8 cellular contexts compared by ENCODE assay signal in the genomic region with DNA sequence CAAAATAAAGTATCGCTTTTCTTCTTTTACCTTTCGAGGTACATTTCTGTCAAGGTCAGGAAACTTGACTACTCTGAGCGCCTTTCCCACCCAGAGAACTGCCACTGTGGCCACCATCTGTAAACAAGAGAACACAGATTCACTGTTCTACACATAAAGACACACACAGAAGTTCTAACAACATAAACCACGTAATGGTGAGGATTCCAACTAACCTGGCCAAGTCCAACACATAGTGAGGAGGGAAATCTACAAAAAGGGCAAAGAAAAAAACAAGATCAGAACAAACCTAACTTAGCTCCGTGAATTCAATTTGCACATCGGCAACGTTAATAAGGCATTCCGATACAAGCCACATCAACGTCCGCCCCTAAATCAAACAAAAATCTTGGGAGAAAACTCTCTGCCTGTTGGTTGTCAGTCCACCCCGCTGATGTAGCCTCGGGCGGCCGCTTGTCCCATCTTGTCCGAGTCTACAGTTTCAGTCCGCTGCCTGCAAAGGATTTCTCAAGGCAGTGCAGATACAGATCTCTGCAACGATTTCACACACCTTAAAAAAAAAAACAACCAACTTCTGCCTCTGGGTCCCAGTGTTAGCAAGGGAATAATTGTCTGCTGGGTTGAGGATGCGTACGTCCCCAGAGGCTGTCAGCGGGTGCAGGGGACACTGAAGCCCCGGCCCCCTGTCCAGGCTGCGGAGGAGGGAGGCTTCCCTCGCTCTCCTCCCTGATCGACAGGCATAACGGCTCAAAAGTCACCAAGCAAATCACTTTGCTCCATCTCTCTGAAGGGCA. TPM values are rescaled to one million over a fixed set of nuclear protein-coding genes. Genes with fewer than 3 reads are reported as not detected.
DNase-seq lines count a peak whose midpoint lies in the region; ATAC-seq and TF ChIP-seq lines count a peak whose summit lies in the region.

No MANE protein-coding gene starts in this region.

- peaks cover 13% of the 10 kb centered on the region for H3K79me2 ChIP-seq in neural progenitor cell (ENCODE audit: low read depth)

- H3K9me3 ChIP-seq in neural progenitor cell (ENCODE audit: low read depth): no peaks in the 10 kb centered on the region

- peak overlapping the region; percentile 82 for H3K4me3 Mint-ChIP-seq in activated naive CD4-positive, alpha-beta T cell treated with anti-CD3 and anti-CD28 coated beads for 36 hours
- peak overlapping the region; percentile 93 for H3K4me3 Mint-ChIP-seq in neural progenitor cell

- peak overlapping the region; percentile 89 for H3K4me2 ChIP-seq in neural progenitor cell

- H3K9ac ChIP-seq in neural progenitor cell: no peak overlapping the region

- peak overlapping the region; percentile 74 for H3K27ac Mint-ChIP-seq in activated naive CD4-positive, alpha-beta T cell treated with anti-CD3 and anti-CD28 coated beads for 36 hours
- H3K27ac Mint-ChIP-seq in neural progenitor cell: peak overlapping the region; percentile 93

- ATAC-seq in HG02610 (IDR thresholded peaks at IDR 0.05; ENCODE audit: unreplicated experiment): peak; percentile 14

- peaks cover 14% of the 10 kb centered on the region for H3K36me3 Mint-ChIP-seq in activated naive CD4-positive, alpha-beta T cell treated with anti-CD3 and anti-CD28 coated beads for 36 hours (ENCODE audit: low read depth)
- H3K36me3 Mint-ChIP-seq in neural progenitor cell: peaks cover 9% of the 10 kb centered on the region

- intact Hi-C loops in activated naive CD4-positive, alpha-beta T cell treated with anti-CD3 and anti-CD28 coated beads for 36 hours (cut with micrococcal nuclease): loop anchor here (1.0 to 5.0 kb wide), 8 partner anchors 24 to 632 kb away; partner anchors contain the start of gene GADD45A

- no peak for TF ChIP-seq CTCF in NB4 (IDR thresholded peaks at IDR 0.05; ENCODE audit: low read depth, low read length)
- TF ChIP-seq CTCF in neural progenitor cell (IDR thresholded peaks at IDR 0.05): no peak

- peaks cover 10% of the 10 kb centered on the region for H3K27me3 ChIP-seq in neural progenitor cell

- CTCF ChIA-PET in activated naive CD4-positive, alpha-beta T cell treated with anti-CD3 and anti-CD28 coated beads for 36 hours (lab: Charles Lee): interaction anchor here (0.6 to 0.9 kb wide), 2 partner anchors 52 to 96 kb away, joined by 3 to 8 read pairs; no protein-coding TSS in a partner anchor

- peak overlapping the region; percentile 78 for H3K4me3 ChIP-seq in NB4 (ENCODE audit: low read depth, low read length)
- H3K4me3 ChIP-seq in neural progenitor cell: peak overlapping the region; percentile 86

- H3K9me3 Mint-ChIP-seq in activated naive CD4-positive, alpha-beta T cell treated with anti-CD3 and anti-CD28 coated beads for 36 hours: no peaks in the 10 kb centered on the region
- H3K9me3 Mint-ChIP-seq in neural progenitor cell: no peaks in the 10 kb centered on the region

- H3K4me1 Mint-ChIP-seq in activated naive CD4-positive, alpha-beta T cell treated with anti-CD3 and anti-CD28 coated beads for 36 hours (ENCODE audit: low read depth): peaks cover 21% of the 10 kb centered on the region
- H3K4me1 Mint-ChIP-seq in neural progenitor cell: peaks cover 27% of the 10 kb centered on the region

- H3K27me3 Mint-ChIP-seq in activated naive CD4-positive, alpha-beta T cell treated with anti-CD3 and anti-CD28 coated beads for 36 hours (ENCODE audit: low read depth): no peaks in the 10 kb centered on the region
- H3K27me3 Mint-ChIP-seq in neural progenitor cell (ENCODE audit: insufficient read depth, low read depth): no peaks in the 10 kb centered on the region

- peaks cover 15% of the 10 kb centered on the region for H3K4me1 ChIP-seq in neural progenitor cell

- DNase-seq in activated T-cell treated with anti-CD3 and anti-CD28 coated beads for 1 hour (ENCODE audit: low read depth) (peak; percentile 21), NB4 (ENCODE audit: low read depth) (peak; percentile 58), foreskin melanocyte (peak; percentile 55), neural progenitor cell (ENCODE audit: low spot score) (peak; percentile 51), middle frontal gyrus (ENCODE audit: extremely low spot score, low spot score) (no peak)
- DNase-seq in activated T-cell treated with anti-CD3 and anti-CD28 coated beads, Interleukin-2, amount 50 U/mL, for 1 hour: no peak
- peak; percentile 26 for DNase-seq in activated naive CD4-positive, alpha-beta T cell treated with anti-CD3 and anti-CD28 coated beads for 36 hours

- H3F3A ChIP-seq in neural progenitor cell (ENCODE audit: low read depth): peaks cover 17% of the 10 kb centered on the region

- H3K27ac ChIP-seq in neural progenitor cell: no peak overlapping the region

- H2AFZ ChIP-seq in neural progenitor cell (replicated peaks): peak overlapping the region; percentile 99

- no peaks in the 10 kb centered on the region for H3K36me3 ChIP-seq in neural progenitor cell

- TF ChIP-seq POLR2A in NB4 (IDR thresholded peaks at IDR 0.05; ENCODE audit: extremely low read depth, insufficient read length): no peak

- no peaks in the 10 kb centered on the region for H4K20me1 ChIP-seq in neural progenitor cell (ENCODE audit: low read depth)

RNA-seq across cellular contexts. Expression of gene SLC35D1, which starts 1.0 kb away (rescaled TPM):
- 10 to 100 TPM; 10.5 to 11.1 TPM for total RNA-seq in activated naive CD4-positive, alpha-beta T cell treated with anti-CD3 and anti-CD28 coated beads for 36 hours
- total RNA-seq in neural progenitor cell (ENCODE audit: low replicate concordance): 3.4 and 3.9 TPM in 2 replicates

Comparison
In these comparisons a context has a peak if more than half of its experiments do, and no peak if none do; other contexts are left out.
1. DNase-seq: peak in activated T-cell treated with anti-CD3 and anti-CD28 coated beads for 1 hour (single experiment), NB4 (single experiment), activated naive CD4-positive, alpha-beta T cell treated with anti-CD3 and anti-CD28 coated beads for 36 hours (single experiment), foreskin melanocyte (single experiment) and neural progenitor cell (single experiment); none in activated T-cell treated with anti-CD3 and anti-CD28 coated beads, Interleukin-2, amount 50 U/mL, for 1 hour (single experiment) and middle frontal gyrus (single experiment).